In the genomic region with DNA sequence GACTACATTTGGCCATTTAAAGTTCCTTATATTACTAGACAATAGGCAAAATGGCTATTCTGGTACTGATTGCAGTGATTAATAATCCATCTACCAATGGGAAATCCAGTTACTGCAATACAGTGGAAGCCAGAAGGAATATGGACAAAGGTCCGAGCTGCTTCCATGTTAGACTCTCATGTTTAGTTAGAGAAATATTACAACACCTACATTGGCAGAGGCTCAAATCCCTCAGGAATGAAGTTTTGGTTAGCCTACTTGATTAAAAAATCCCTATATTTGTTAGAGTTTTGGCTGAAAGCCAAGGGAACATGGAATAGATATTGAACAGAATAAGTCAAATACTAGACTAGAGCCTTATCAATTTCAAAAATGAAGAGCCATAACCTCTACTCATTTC, we compare ENCODE assay signal across 26 cellular contexts. TPM values are rescaled to one million over a fixed set of nuclear protein-coding genes. Genes with fewer than 3 reads are reported as not detected.
DNase-seq lines count a peak whose midpoint lies in the region; ATAC-seq and TF ChIP-seq lines count a peak whose summit lies in the region.
"Had no signal": no experiment of that assay in that cellular context is flagged by ENCODE, and none has a peak within 500 bp of the region (broad histone marks: within the 10 kb centered on the region; RNA-seq: fewer than 3 reads in every experiment).

No MANE protein-coding gene starts in this region.

- H3K36me3 ChIP-seq in right lobe of liver (no peaks in the 10 kb centered on the region), tibial artery (peaks cover 0 to 13% (median 0%) of the 10 kb centered on the region in 3 donors)
- H3K36me3 ChIP-seq: ovary had no signal

- H3K9me3 ChIP-seq in right lobe of liver (no peaks in the 10 kb centered on the region), tibial artery (no peaks in the 10 kb centered on the region)
- H3K9me3 ChIP-seq: BLaER1, ovary had no signal

- WGBS in right lobe of liver (ENCODE audit: insufficient coverage, low coverage, low lambda C conversion rate, missing lambda C conversion rate) = 33% methylated on average over 1 of the region's 1 CpG

- H3K27ac Mint-ChIP-seq in Calu3 (ENCODE audit: unreplicated experiment) = no peak overlapping the region
- H3K27ac Mint-ChIP-seq: activated naive CD4-positive, alpha-beta T cell treated with anti-CD3 and anti-CD28 coated beads, Interleukin-2, amount 10 ng/mL, durations not matched to agents 7 days and 5 days; activated T-helper 17 cell treated with anti-CD3 and anti-CD28 coated beads, Interleukin-2, amount 50 U/mL, for 72 hours; dendritic cell treated with granulocyte-macrophage colony-stimulating factor and Interleukin-4, amounts not matched to agents 40 ng/mL and 50 ng/mL, for 4 days; T-cell had no signal

- CTCF ChIA-PET in Calu3 (lab: Charles Lee) = no interaction called here

- no TSS peak for BruUV-seq in Calu3 (replicated peaks; lab: Mats Ljungman, UMichigan)

- no peak for TF ChIP-seq POLR2A in right lobe of liver (IDR thresholded peaks at IDR 0.05)

- peak; percentile 52 for DNase-seq in AG10803 (ENCODE audit: low read depth)
- DNase-seq in NCI-H226 = peak; percentile 47
- peak; percentile 34 for DNase-seq in fibroblast of gingiva (ENCODE audit: low read depth)
- no peak for DNase-seq in right lobe of liver
- DNase-seq in NCI-H748 treated with DMSO at 0.1 percent for 48 hours (lab: John Stamatoyannopoulos, UW) = no peak
- no peak for DNase-seq in Calu3
- DNase-seq in tibial artery = no peak
- DNase-seq: activated CD4-positive, alpha-beta T cell treated with anti-CD3 and anti-CD28 coated beads for 48 hours; activated naive CD4-positive, alpha-beta T cell treated with anti-CD3 and anti-CD28 coated beads, Interleukin-2, amount 10 ng/mL, durations not matched to agents 7 days and 5 days; amygdala; central memory CD4-positive, alpha-beta T cell; erythroblast; H7; hippocampal formation; mesendoderm; NCI-H1694 treated with DMSO at 0.1 percent for 48 hours; NCI-H446 treated with DMSO at 0.1 percent for 48 hours; ovary; RPMI8226; stimulated activated naive CD8-positive, alpha-beta T cell treated with anti-CD3 and anti-CD28 coated beads, Interleukin-15, Interleukin-2, amounts not matched to agents 100 U/mL and 50 U/mL, for 24 hours; T-cell had no signal

- no peaks in the 10 kb centered on the region for H3K36me3 Mint-ChIP-seq in Calu3 (ENCODE audit: insufficient read depth, unreplicated experiment)

- H3K27ac ChIP-seq in right lobe of liver (no peak overlapping the region), tibial artery (no peak overlapping the region)
- H3K27ac ChIP-seq: BLaER1, KMS-11, ovary had no signal

- H3K4me3 ChIP-seq in AG10803 (ENCODE audit: low read length) (no peak overlapping the region), right lobe of liver (no peak overlapping the region), tibial artery (no peak overlapping the region)
- H3K4me3 ChIP-seq: BLaER1, ovary, smooth muscle cell had no signal

- H3K9me3 Mint-ChIP-seq in Calu3 (ENCODE audit: low read depth, unreplicated experiment) = no peaks in the 10 kb centered on the region
- H3K9me3 Mint-ChIP-seq: activated naive CD4-positive, alpha-beta T cell treated with anti-CD3 and anti-CD28 coated beads, Interleukin-2, amount 10 ng/mL, durations not matched to agents 7 days and 5 days; activated T-helper 17 cell treated with anti-CD3 and anti-CD28 coated beads, Interleukin-2, amount 50 U/mL, for 72 hours; T-cell had no signal

- H3K4me1 ChIP-seq in right lobe of liver = peaks cover 0 to 7% (median 0%) of the 10 kb centered on the region in 4 donors
- H3K4me1 ChIP-seq in tibial artery = no peaks in the 10 kb centered on the region
- H3K4me1 ChIP-seq: BLaER1 had no signal

- H3K4me1 Mint-ChIP-seq in Calu3 (ENCODE audit: low read depth, unreplicated experiment) = no peaks in the 10 kb centered on the region
- H3K4me1 Mint-ChIP-seq: activated naive CD4-positive, alpha-beta T cell treated with anti-CD3 and anti-CD28 coated beads, Interleukin-2, amount 10 ng/mL, durations not matched to agents 7 days and 5 days; activated T-helper 17 cell treated with anti-CD3 and anti-CD28 coated beads, Interleukin-2, amount 50 U/mL, for 72 hours; T-cell had no signal

- peak in 3 of 4 donors; percentile 44 to 62 (median 59) for ATAC-seq in right lobe of liver
- ATAC-seq: activated T-helper 17 cell treated with anti-CD3 and anti-CD28 coated beads, Interleukin-2, amount 50 U/mL, for 72 hours; stimulated activated naive CD8-positive, alpha-beta T cell treated with anti-CD3 and anti-CD28 coated beads, Interleukin-15, Interleukin-2, amounts not matched to agents 100 U/mL and 50 U/mL, for 24 hours; T-cell had no signal

- TF ChIP-seq CTCF in AG10803 (conservative IDR thresholded peaks at IDR 0.05; ENCODE audit: low read length) (no peak), right lobe of liver (IDR thresholded peaks at IDR 0.05) (no peak), Calu3 (IDR thresholded peaks at IDR 0.05; ENCODE audit: unreplicated experiment) (no peak), tibial artery (IDR thresholded peaks at IDR 0.05) (no peak)

- no peaks in the 10 kb centered on the region for H3K27me3 Mint-ChIP-seq in Calu3 (ENCODE audit: unreplicated experiment)
- H3K27me3 Mint-ChIP-seq: activated naive CD4-positive, alpha-beta T cell treated with anti-CD3 and anti-CD28 coated beads, Interleukin-2, amount 10 ng/mL, durations not matched to agents 7 days and 5 days; activated T-helper 17 cell treated with anti-CD3 and anti-CD28 coated beads, Interleukin-2, amount 50 U/mL, for 72 hours; dendritic cell treated with granulocyte-macrophage colony-stimulating factor and Interleukin-4, amounts not matched to agents 40 ng/mL and 50 ng/mL, for 4 days; T-cell had no signal

- intact Hi-C loops in right lobe of liver (cut with DNase I) = no loop called here
- intact Hi-C loops in Calu3 (cut with micrococcal nuclease; ENCODE audit: unreplicated experiment) = no loop called here
- intact Hi-C loops in tibial artery (cut with DNase I; ENCODE audit: low total_unique reads) = no loop called here

- H3K27me3 ChIP-seq in right lobe of liver (no peaks in the 10 kb centered on the region), tibial artery (no peaks in the 10 kb centered on the region)
- H3K27me3 ChIP-seq: BLaER1, ovary had no signal

- no peak overlapping the region for H3K4me3 Mint-ChIP-seq in Calu3 (ENCODE audit: low read depth, unreplicated experiment)
- H3K4me3 Mint-ChIP-seq: activated naive CD4-positive, alpha-beta T cell treated with anti-CD3 and anti-CD28 coated beads, Interleukin-2, amount 10 ng/mL, durations not matched to agents 7 days and 5 days; activated T-helper 17 cell treated with anti-CD3 and anti-CD28 coated beads, Interleukin-2, amount 50 U/mL, for 72 hours; dendritic cell treated with granulocyte-macrophage colony-stimulating factor and Interleukin-4, amounts not matched to agents 40 ng/mL and 50 ng/mL, for 4 days; T-cell had no signal

RNA-seq across cellular contexts. Expression of a gene that starts 48.5 kb away (rescaled TPM):
- 1 to 10 TPM; 2.6 to 5.4 (median 3.7) TPM for total RNA-seq in right lobe of liver
- total RNA-seq in Calu3 (2022) = 32.6 and 32.8 TPM in 2 replicates

RNA-seq across cellular contexts. Expression of a gene that starts 49.6 kb away (rescaled TPM):
- total RNA-seq in right lobe of liver (10 to 100 TPM; 25.1 to 54.3 (median 40.2) TPM), Calu3 (2022) (118 and 140 TPM in 2 replicates)

Comparison
In these comparisons a context has a peak if more than half of its experiments do, and no peak if none do; other contexts are left out.
1. DNase-seq: peak in AG10803 (single experiment), NCI-H226 (single experiment) and fibroblast of gingiva (single experiment); none in right lobe of liver (0 of 3), NCI-H748 treated with DMSO at 0.1 percent for 48 hours (single experiment), Calu3 (single experiment) and tibial artery (0 of 2).